In genomic region chr19:4367781-4368127, GRCh38 we compare ENCODE assay signal across 1 cellular context.
TF ChIP-seq lines count a peak whose summit lies in the region.

No MANE protein-coding gene starts in this region.

TF ChIP-seq in SK-N-SH, 30 proteins besides CTCF, POLR2A, EP300 and RAD21:
- no peak for TF ChIP-seq FOXM1 (IDR thresholded peaks at IDR 0.05; ENCODE audit: low read depth)
- TF ChIP-seq FOXJ3 (CRISPR knock-in tag; IDR thresholded peaks at IDR 0.05) = no peak
- TF ChIP-seq SMC3 (IDR thresholded peaks at IDR 0.05; ENCODE audit: low read depth, low read length) = no peak
- no peak for TF ChIP-seq ZBTB33 (IDR thresholded peaks at IDR 0.05; ENCODE audit: borderline replicate concordance, low read depth)
- TF ChIP-seq REST (IDR thresholded peaks at IDR 0.05; ENCODE audit: low read depth, low read length) = no peak
- no peak for TF ChIP-seq POLR2AphosphoS5 (IDR thresholded peaks at IDR 0.05; ENCODE audit: low read depth, low read length)
- TF ChIP-seq TCF12 (IDR thresholded peaks at IDR 0.05) = no peak
- no peak for TF ChIP-seq GABPA (IDR thresholded peaks at IDR 0.05; ENCODE audit: low read depth)
- no peak for TF ChIP-seq SIN3A (IDR thresholded peaks at IDR 0.05; ENCODE audit: borderline replicate concordance, low read depth, low read length)
- no peak for TF ChIP-seq ELF1 (IDR thresholded peaks at IDR 0.05)
TF ChIP-seq in SK-N-SH: peak in this region for 0.
